Comparison of ENCODE assay signal across 23 cellular contexts in genomic region chr11:5547982-5548381, GRCh38. TPM values are rescaled to one million over a fixed set of nuclear protein-coding genes. Genes with fewer than 3 reads are reported as not detected.
DNase-seq lines count a peak whose midpoint lies in the region; ATAC-seq, FAIRE-seq and TF ChIP-seq lines count a peak whose summit lies in the region.
"Had no signal": no experiment of that assay in that cellular context is flagged by ENCODE, and none has a peak within 500 bp of the region (broad histone marks: within the 10 kb centered on the region; RNA-seq: fewer than 3 reads in every experiment).

No MANE protein-coding gene starts in this region.

- no peaks in the 10 kb centered on the region for H3K4me1 ChIP-seq in GM12878 (ENCODE audit: control insufficient read depth, insufficient read depth, low read length)
- H3K4me1 ChIP-seq: left ventricle myocardium inferior, psoas muscle, upper lobe of left lung had no signal

- in situ Hi-C loops in GM12878 (cut with MboI): no loop called here

- H3K27ac ChIP-seq in GM12878 (ENCODE audit: control insufficient read depth, insufficient read depth): no peak overlapping the region
- H3K27ac ChIP-seq: left ventricle myocardium inferior, psoas muscle, RWPE1, upper lobe of left lung had no signal

- no peak for TF ChIP-seq CTCF in GM12878 (IDR thresholded peaks at IDR 0.05 in 2 of 3, conservative IDR thresholded peaks at IDR 0.05 in 1 of 3; ENCODE audit: control insufficient read depth in 2 of 3, extremely low read depth in 1 of 3, insufficient read depth in 1 of 3, low read depth in 3 of 3, low read length in 3 of 3)

- no peak overlapping the region for H3K4me3 ChIP-seq in GM12878
- H3K4me3 ChIP-seq: left ventricle myocardium inferior, psoas muscle, upper lobe of left lung had no signal

- DNase-seq in GM12878 (ENCODE audit: low read depth, low spot score) (peak; percentile 19), NCI-H1694 (lab: John Stamatoyannopoulos, UW) (no peak), DMS53 treated with DMSO at 0.1 percent for 48 hours (lab: John Stamatoyannopoulos, UW; ENCODE audit: unreplicated experiment) (no peak)
- DNase-seq in effector CD8-positive, alpha-beta T cell (lab: John Stamatoyannopoulos, UW): no peak
- DNase-seq: activated CD4-positive, alpha-beta T cell treated with anti-CD3 and anti-CD28 coated beads for 1 hour; activated CD8-positive, alpha-beta memory T cell treated with anti-CD3 and anti-CD28 coated beads for 24 hours; activated T-cell treated with anti-CD3 and anti-CD28 coated beads, Interleukin-2, amount 50 U/mL, for 48 hours; CD8-positive, alpha-beta memory T cell; left ventricle myocardium inferior; NCI-H187; NCI-H226; psoas muscle; small intestine; stimulated activated CD4-positive, alpha-beta T cell treated with anti-CD3 and anti-CD28 coated beads, Interleukin-4, amount 100 ng/mL, for 4 hours; upper lobe of left lung had no signal

- no peaks in the 10 kb centered on the region for H3K27me3 ChIP-seq in GM12878 (replicated peaks in 1 of 2; ENCODE audit: control insufficient read depth in 2 of 2, insufficient read depth in 2 of 2, low read length in 1 of 2)
- H3K27me3 ChIP-seq: upper lobe of left lung had no signal

- RAD21 ChIA-PET in GM12878 (lab: Charles Lee; ENCODE audit: unreplicated experiment): no interaction called here

- ATAC-seq in GM19372 (IDR thresholded peaks at IDR 0.05; ENCODE audit: low read depth, unreplicated experiment) (peak; percentile 73), GM21786 (IDR thresholded peaks at IDR 0.05; ENCODE audit: unreplicated experiment) (peak; percentile 88), HG03135 (IDR thresholded peaks at IDR 0.05; ENCODE audit: unreplicated experiment) (peak; percentile 63), GM12878 (peak; percentile 82), HG03039 (IDR thresholded peaks at IDR 0.05; ENCODE audit: unreplicated experiment) (no peak)
- ATAC-seq: psoas muscle had no signal

- no peaks in the 10 kb centered on the region for H3K9me3 ChIP-seq in GM12878 (replicated peaks; ENCODE audit: control insufficient read depth, insufficient read depth, low read length)
- H3K9me3 ChIP-seq: left ventricle myocardium inferior, psoas muscle, upper lobe of left lung had no signal

- 91% methylated on average over 1 of the region's 1 CpG for WGBS in GM12878 (ENCODE audit: insufficient coverage, insufficient replicate concordance, low lambda C conversion rate, missing lambda C conversion rate)

- CTCF ChIA-PET in GM12878 (lab: Yijun Ruan, JAX): interaction anchor here (0.9 kb wide), 1 partner anchor 21 kb away, joined by 3 read pairs; no protein-coding TSS in a partner anchor

- intact Hi-C loops in GM12878 (cut with micrococcal nuclease; ENCODE audit: unreplicated experiment): no loop called here

- H4K20me1 ChIP-seq in GM12878 (ENCODE audit: control insufficient read depth, insufficient read depth): no peaks in the 10 kb centered on the region

- no peak overlapping the region for H2AFZ ChIP-seq in GM12878 (ENCODE audit: control insufficient read depth, low read depth, low read length)

- POLR2A ChIA-PET in GM12878 (lab: Charles Lee): no interaction called here

- no peak overlapping the region for H3K9ac ChIP-seq in GM12878 (ENCODE audit: control insufficient read depth, insufficient read depth, low read length)

- SMC1A ChIA-PET in GM12878 (lab: Charles Lee; ENCODE audit: uncharacterized antibody, unreplicated experiment): no interaction called here

- no peak for TF ChIP-seq RAD21 in GM12878 (IDR thresholded peaks at IDR 0.05; ENCODE audit: insufficient read depth, low read depth, low read length)

- no peak for FAIRE-seq in GM12878 (lab: Jason Lieb, UNC)
- FAIRE-seq: small intestine had no signal

- no peaks in the 10 kb centered on the region for H3K79me2 ChIP-seq in GM12878 (ENCODE audit: control insufficient read depth, insufficient read depth, low read length)

- no peak overlapping the region for H3K4me2 ChIP-seq in GM12878 (ENCODE audit: control insufficient read depth, insufficient read depth)

- H3K36me3 ChIP-seq in GM12878 (ENCODE audit: control insufficient read depth in 2 of 2, insufficient read depth in 2 of 2, low read length in 1 of 2): no peaks in the 10 kb centered on the region
- H3K36me3 ChIP-seq: left ventricle myocardium inferior, upper lobe of left lung had no signal

- 0 out of 4 replicates have a peak, but pooled peaks of 1 of the 2 experiments have one; percentile 28 for TF ChIP-seq EP300 in GM12878 (IDR thresholded peaks at IDR 0.05; ENCODE audit: borderline replicate concordance in 1 of 2, control insufficient read depth in 1 of 2, low read depth in 2 of 2, low read length in 2 of 2)

- no TSS peak for BruUV-seq in GM12878 (replicated peaks; lab: Mats Ljungman, UMichigan)

- no peak for TF ChIP-seq POLR2A in GM12878 (IDR thresholded peaks at IDR 0.05; ENCODE audit: low read depth, low read length)

RNA-seq across cellular contexts. Expression of gene OR52H1, which starts 0.4 kb away (rescaled TPM):
- 27.6 and 31.6 TPM in 2 replicates for total RNA-seq in GM12878 (2013; cell fraction: nucleolus; rRNA removed)
- 0.17 and 0.44 TPM in 2 replicates for total RNA-seq in GM12878 (2014; rRNA removed)
- total RNA-seq in GM12878 (2014; rRNA removed; fragmentation: Illumina TruSeq; extraction: Trizol): 0.40 and 0.46 TPM in 2 replicates
- total RNA-seq in GM12878 (2021): 0.19 and 0.28 TPM in 2 replicates
- not detected for polyA plus RNA-seq in GM12878 (2011; ENCODE audit: low read depth)
- polyA plus RNA-seq in GM12878 (2011; rRNA removed): 0.13 and 0.29 TPM in 2 replicates
- not detected in 2 replicates for polyA plus RNA-seq in GM12878 (2011; cell fraction: cytosol; rRNA removed)
- polyA plus RNA-seq in GM12878 (2011; cell fraction: nucleus; rRNA removed): 1.4 and 1.9 TPM in 2 replicates
- not detected in 2 replicates for polyA plus RNA-seq in GM12878 (2012)
- 0.06 and 0.19 TPM in 2 replicates for polyA plus RNA-seq in GM12878 (2014; fragmentation: Illumina TruSeq; extraction: Trizol)
- polyA plus RNA-seq in GM12878 (2014; fragmentation: Nextera tagmentation; extraction: Ambion mirVana): not detected
- polyA plus RNA-seq in GM12878 (2014; rRNA removed): 0.10 and 0.15 TPM in 2 replicates
- polyA plus RNA-seq in GM12878 (2016; fragmentation: Nextera tagmentation; extraction: Ambion mirVana): not detected
- 9.1 and 13.9 TPM in 2 replicates for polyA minus RNA-seq in GM12878 (2011; rRNA and poly(A)+ RNA removed)
- polyA minus RNA-seq in GM12878 (2011; cell fraction: cytosol; rRNA and poly(A)+ RNA removed): not detected in 2 replicates
- polyA minus RNA-seq in GM12878 (2011; cell fraction: nucleus; rRNA and poly(A)+ RNA removed): 6.6 and 8.3 TPM in 2 replicates
- total RNA-seq: CD8-positive, alpha-beta memory T cell; chondrocyte; left ventricle myocardium inferior; psoas muscle had no signal
- polyA plus RNA-seq: CD8-positive, alpha-beta memory T cell; fibroblast of lung; neural cell; psoas muscle; small intestine had no signal

RNA-seq across cellular contexts. Expression of gene UBQLNL, which starts 31.5 kb away (rescaled TPM):
- total RNA-seq in GM12878 (2013; cell fraction: nucleolus; rRNA removed): 9.9 and 10.8 TPM in 2 replicates
- total RNA-seq in GM12878 (2014; rRNA removed) (0.45 and 0.54 TPM in 2 replicates), GM12878 (2014; rRNA removed; fragmentation: Illumina TruSeq; extraction: Trizol) (0.40 and 0.46 TPM in 2 replicates), GM12878 (2021) (0.33 and 0.51 TPM in 2 replicates)
- 1.2 TPM for polyA plus RNA-seq in GM12878 (2011; ENCODE audit: low read depth)
- polyA plus RNA-seq in GM12878 (2011; rRNA removed) (1.2 and 1.6 TPM in 2 replicates), GM12878 (2014; fragmentation: Illumina TruSeq; extraction: Trizol) (0.60 and 1.4 TPM in 2 replicates), GM12878 (2014; fragmentation: Nextera tagmentation; extraction: Ambion mirVana) (under 1 TPM; 0.24 to 0.26 TPM), GM12878 (2014; rRNA removed) (0.74 and 0.88 TPM in 2 replicates), GM12878 (2016; fragmentation: Nextera tagmentation; extraction: Ambion mirVana) (under 1 TPM; 0.13 to 0.20 TPM)
- polyA plus RNA-seq in GM12878 (2011; cell fraction: cytosol; rRNA removed): 0.67 and 0.90 TPM in 2 replicates
- 4.9 and 10.0 TPM in 2 replicates for polyA plus RNA-seq in GM12878 (2011; cell fraction: nucleus; rRNA removed)
- 0.99 and 1.2 TPM in 2 replicates for polyA plus RNA-seq in GM12878 (2012)
- 2.2 and 2.3 TPM in 2 replicates for polyA minus RNA-seq in GM12878 (2011; rRNA and poly(A)+ RNA removed)
- polyA minus RNA-seq in GM12878 (2011; cell fraction: cytosol; rRNA and poly(A)+ RNA removed): not detected in 2 replicates
- 3.0 TPM in 2 replicates for polyA minus RNA-seq in GM12878 (2011; cell fraction: nucleus; rRNA and poly(A)+ RNA removed)
- total RNA-seq: CD8-positive, alpha-beta memory T cell; left ventricle myocardium inferior; psoas muscle had no signal
- polyA plus RNA-seq: CD8-positive, alpha-beta memory T cell; neural cell had no signal

RNA-seq across cellular contexts. Expression of gene OR52B6, which starts 32.7 kb away (rescaled TPM):
- total RNA-seq in GM12878 (2013; cell fraction: nucleolus; rRNA removed): not detected in 2 replicates
- total RNA-seq in GM12878 (2014; rRNA removed) (not detected in 2 replicates), GM12878 (2014; rRNA removed; fragmentation: Illumina TruSeq; extraction: Trizol) (not detected in 2 replicates), GM12878 (2021) (not detected in 2 replicates)
- polyA plus RNA-seq in GM12878 (2011; ENCODE audit: low read depth): not detected
- polyA plus RNA-seq in GM12878 (2011; rRNA removed) (not detected in 2 replicates), GM12878 (2014; fragmentation: Illumina TruSeq; extraction: Trizol) (not detected in 2 replicates), GM12878 (2014; fragmentation: Nextera tagmentation; extraction: Ambion mirVana) (under 1 TPM in 1 of 2 experiments, not detected in 1; 0.07 TPM), GM12878 (2014; rRNA removed) (not detected in 2 replicates), GM12878 (2016; fragmentation: Nextera tagmentation; extraction: Ambion mirVana) (not detected)
- not detected in 2 replicates for polyA plus RNA-seq in GM12878 (2011; cell fraction: cytosol; rRNA removed)
- polyA plus RNA-seq in GM12878 (2011; cell fraction: nucleus; rRNA removed): not detected in 2 replicates
- not detected in 2 replicates for polyA plus RNA-seq in GM12878 (2012)
- not detected in 2 replicates for polyA minus RNA-seq in GM12878 (2011; rRNA and poly(A)+ RNA removed)
- not detected in 2 replicates for polyA minus RNA-seq in GM12878 (2011; cell fraction: cytosol; rRNA and poly(A)+ RNA removed)
- polyA minus RNA-seq in GM12878 (2011; cell fraction: nucleus; rRNA and poly(A)+ RNA removed): not detected in 2 replicates
- total RNA-seq: CD8-positive, alpha-beta memory T cell; chondrocyte; fibroblast of lung; left ventricle myocardium inferior; psoas muscle; upper lobe of left lung had no signal
- polyA plus RNA-seq: CD8-positive, alpha-beta memory T cell; fibroblast of lung; neural cell; psoas muscle; small intestine had no signal

RNA-seq across cellular contexts. Expression of gene UBQLN3, which starts 38.2 kb away (rescaled TPM):
- 6.9 and 8.4 TPM in 2 replicates for total RNA-seq in GM12878 (2013; cell fraction: nucleolus; rRNA removed)
- total RNA-seq in GM12878 (2014; rRNA removed) (not detected in 2 replicates), GM12878 (2014; rRNA removed; fragmentation: Illumina TruSeq; extraction: Trizol) (not detected in 2 replicates), GM12878 (2021) (not detected in 2 replicates)
- not detected for polyA plus RNA-seq in GM12878 (2011; ENCODE audit: low read depth)
- polyA plus RNA-seq in GM12878 (2011; rRNA removed) (0.06 TPM in 1 of 2 replicates, not detected in the other), GM12878 (2014; fragmentation: Illumina TruSeq; extraction: Trizol) (not detected in 2 replicates), GM12878 (2014; fragmentation: Nextera tagmentation; extraction: Ambion mirVana) (not detected), GM12878 (2014; rRNA removed) (not detected in 2 replicates), GM12878 (2016; fragmentation: Nextera tagmentation; extraction: Ambion mirVana) (not detected)
- polyA plus RNA-seq in GM12878 (2011; cell fraction: cytosol; rRNA removed): not detected in 2 replicates
- polyA plus RNA-seq in GM12878 (2011; cell fraction: nucleus; rRNA removed): 0.29 and 0.39 TPM in 2 replicates
- not detected in 2 replicates for polyA plus RNA-seq in GM12878 (2012)
- 1.0 TPM in 2 replicates for polyA minus RNA-seq in GM12878 (2011; rRNA and poly(A)+ RNA removed)
- polyA minus RNA-seq in GM12878 (2011; cell fraction: cytosol; rRNA and poly(A)+ RNA removed): not detected in 2 replicates
- 1.8 and 2.3 TPM in 2 replicates for polyA minus RNA-seq in GM12878 (2011; cell fraction: nucleus; rRNA and poly(A)+ RNA removed)
- total RNA-seq: CD8-positive, alpha-beta memory T cell; chondrocyte; psoas muscle had no signal
- polyA plus RNA-seq: CD8-positive, alpha-beta memory T cell; fibroblast of lung; neural cell; psoas muscle; small intestine had no signal

RNA-seq across cellular contexts. Expression of gene TRIM6, which starts 48.5 kb away (rescaled TPM):
- 2.1 and 3.2 TPM in 2 replicates for total RNA-seq in GM12878 (2013; cell fraction: nucleolus; rRNA removed)
- total RNA-seq in GM12878 (2014; rRNA removed) (4.5 and 6.4 TPM in 2 replicates), GM12878 (2014; rRNA removed; fragmentation: Illumina TruSeq; extraction: Trizol) (5.1 and 5.6 TPM in 2 replicates), GM12878 (2021) (3.1 and 4.4 TPM in 2 replicates)
- polyA plus RNA-seq in GM12878 (2011; ENCODE audit: low read depth): 2.0 TPM
- polyA plus RNA-seq in GM12878 (2011; rRNA removed) (1.4 and 1.6 TPM in 2 replicates), GM12878 (2014; fragmentation: Illumina TruSeq; extraction: Trizol) (6.8 and 8.1 TPM in 2 replicates), GM12878 (2014; fragmentation: Nextera tagmentation; extraction: Ambion mirVana) (1 to 10 TPM; 4.0 to 4.1 TPM), GM12878 (2014; rRNA removed) (3.7 and 4.6 TPM in 2 replicates), GM12878 (2016; fragmentation: Nextera tagmentation; extraction: Ambion mirVana) (1 to 10 TPM; 3.6 to 4.3 TPM)
- 0.62 and 0.72 TPM in 2 replicates for polyA plus RNA-seq in GM12878 (2011; cell fraction: cytosol; rRNA removed)
- polyA plus RNA-seq in GM12878 (2011; cell fraction: nucleus; rRNA removed): 0.31 and 0.52 TPM in 2 replicates
- polyA plus RNA-seq in GM12878 (2012): 2.2 and 3.5 TPM in 2 replicates
- 0.80 and 0.82 TPM in 2 replicates for polyA minus RNA-seq in GM12878 (2011; rRNA and poly(A)+ RNA removed)
- polyA minus RNA-seq in GM12878 (2011; cell fraction: cytosol; rRNA and poly(A)+ RNA removed): 0.40 TPM in 1 of 2 replicates, not detected in the other
- 0.12 and 0.29 TPM in 2 replicates for polyA minus RNA-seq in GM12878 (2011; cell fraction: nucleus; rRNA and poly(A)+ RNA removed)
- polyA plus RNA-seq: CD8-positive, alpha-beta memory T cell; neural cell had no signal
